Comparison of ENCODE assay signal across 29 cellular contexts in genomic region chrX:51507551-51507950, GRCh38.
"Had no signal": no experiment of that assay in that cellular context is flagged by ENCODE, and none has a peak within 500 bp of the region (broad histone marks: within the 10 kb centered on the region; RNA-seq: fewer than 3 reads in every experiment).

No MANE protein-coding gene starts in this region.

- ATAC-seq: effector memory CD8-positive, alpha-beta T cell; esophagus mucosa; foreskin keratinocyte; gastrocnemius medialis; gastroesophageal sphincter; heart left ventricle had no signal

- H3K27me3 Mint-ChIP-seq: dendritic cell treated with granulocyte-macrophage colony-stimulating factor and Interleukin-4, amounts not matched to agents 40 ng/mL and 50 ng/mL, for 4 days had no signal

- H3K4me1 ChIP-seq: colonic mucosa, esophagus muscularis mucosa, esophagus squamous epithelium, foreskin keratinocyte, gastrocnemius medialis, gastroesophageal sphincter, heart left ventricle had no signal

- H3K9me3 ChIP-seq: colonic mucosa, esophagus muscularis mucosa, esophagus squamous epithelium, gastrocnemius medialis, gastroesophageal sphincter, heart left ventricle had no signal

- H3K4me3 Mint-ChIP-seq: dendritic cell treated with granulocyte-macrophage colony-stimulating factor and Interleukin-4, amounts not matched to agents 40 ng/mL and 50 ng/mL, for 4 days; effector memory CD8-positive, alpha-beta T cell; endodermal cell had no signal

- H3K4me3 ChIP-seq: colonic mucosa, coronary artery, dorsolateral prefrontal cortex, esophagus muscularis mucosa, esophagus squamous epithelium, gastrocnemius medialis, gastroesophageal sphincter, heart left ventricle, hepatocyte had no signal

- H3K4me2 ChIP-seq: hepatocyte had no signal

- H3K79me2 ChIP-seq: hepatocyte had no signal

- H3K27ac ChIP-seq: colonic mucosa, coronary artery, dorsolateral prefrontal cortex, epithelial cell of prostate, esophagus muscularis mucosa, esophagus squamous epithelium, foreskin keratinocyte, gastrocnemius medialis, gastroesophageal sphincter, heart left ventricle, hepatocyte had no signal

- FAIRE-seq: colon, endometrium, endothelial cell of umbilical vein, frontal cortex had no signal

- H3K4me1 Mint-ChIP-seq: endodermal cell had no signal

- DNase-seq: colonic mucosa; cortex of kidney; dermis blood vessel endothelial cell; dorsolateral prefrontal cortex; effector CD4-positive, alpha-beta T cell; effector CD8-positive, alpha-beta T cell; effector memory CD4-positive, alpha-beta T cell; effector memory CD8-positive, alpha-beta T cell; endodermal cell; erythroblast; esophagus squamous epithelium; foreskin fibroblast; foreskin melanocyte; gastrocnemius medialis; glutamatergic neuron; head of caudate nucleus; heart left ventricle had no signal

- H3K36me3 ChIP-seq: colonic mucosa, esophagus muscularis mucosa, esophagus squamous epithelium, gastrocnemius medialis, gastroesophageal sphincter, heart left ventricle had no signal

- H3K27me3 ChIP-seq: colonic mucosa, esophagus muscularis mucosa, esophagus squamous epithelium, foreskin keratinocyte, gastrocnemius medialis, gastroesophageal sphincter, hepatocyte had no signal

- H3K27ac Mint-ChIP-seq: dendritic cell treated with granulocyte-macrophage colony-stimulating factor and Interleukin-4, amounts not matched to agents 40 ng/mL and 50 ng/mL, for 4 days; effector memory CD8-positive, alpha-beta T cell; endodermal cell had no signal

- H2AFZ ChIP-seq: hepatocyte had no signal

- H3K9me3 Mint-ChIP-seq: dendritic cell treated with granulocyte-macrophage colony-stimulating factor and Interleukin-4, amounts not matched to agents 40 ng/mL and 50 ng/mL, for 4 days; effector memory CD8-positive, alpha-beta T cell had no signal
